ENCODE assay signal across 26 cellular contexts in the genomic region with DNA sequence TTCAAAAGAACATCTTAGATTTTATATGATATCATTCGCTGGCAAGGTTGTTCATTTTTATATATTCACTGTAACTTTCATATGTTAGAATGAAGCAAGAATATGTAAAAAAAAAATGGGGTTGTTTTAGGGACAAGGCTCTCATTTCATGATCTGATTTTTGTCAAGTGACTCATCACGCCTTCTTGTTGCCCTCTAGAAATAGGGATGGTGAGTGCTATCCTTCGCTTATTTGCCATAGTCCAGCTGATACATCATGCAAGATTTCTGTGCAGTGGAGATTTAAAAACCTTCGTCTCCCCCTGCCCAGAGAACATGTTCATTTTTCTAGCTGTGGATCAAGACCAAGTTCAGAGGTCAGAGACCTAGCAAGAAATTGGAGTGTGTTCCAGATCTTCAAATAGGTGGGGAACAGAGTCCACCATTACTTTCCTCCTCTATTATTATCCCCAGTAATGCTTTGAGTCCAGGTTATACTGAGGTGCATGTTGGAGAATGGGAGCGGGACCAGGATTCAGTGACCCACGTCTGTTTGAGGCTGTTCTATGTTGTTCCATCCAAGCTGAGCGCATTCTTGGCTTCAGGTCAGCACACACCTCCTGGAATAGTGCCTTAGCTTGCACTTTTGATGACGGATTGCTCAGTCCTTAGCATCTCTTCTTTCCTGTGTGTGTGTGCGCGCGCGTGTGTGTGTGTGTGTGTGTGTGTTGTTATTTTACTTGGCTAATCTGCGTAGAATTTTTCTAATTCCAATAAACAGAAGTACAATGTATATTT. TPM values are rescaled to one million over a fixed set of nuclear protein-coding genes. Genes with fewer than 3 reads are reported as not detected.
DNase-seq lines count a peak whose midpoint lies in the region; ATAC-seq and TF ChIP-seq lines count a peak whose summit lies in the region.
"Had no signal": no experiment of that assay in that cellular context is flagged by ENCODE, and none has a peak within 500 bp of the region (broad histone marks: within the 10 kb centered on the region; RNA-seq: fewer than 3 reads in every experiment).

No MANE protein-coding gene starts in this region.

- no peaks in the 10 kb centered on the region for H3K79me2 ChIP-seq in osteoblast (ENCODE audit: insufficient read depth, low read length)
- no peaks in the 10 kb centered on the region for H3K79me2 ChIP-seq in PC-9 (ENCODE audit: low read depth)

- H3K9me3 ChIP-seq in breast epithelium (no peaks in the 10 kb centered on the region), osteoblast (ENCODE audit: low read depth, low read length) (no peaks in the 10 kb centered on the region), PC-9 (ENCODE audit: insufficient read depth, low read depth) (no peaks in the 10 kb centered on the region)
- H3K9me3 ChIP-seq: colonic mucosa, MG63 had no signal

- H4K20me1 ChIP-seq in osteoblast (ENCODE audit: insufficient read depth, low read length) = no peaks in the 10 kb centered on the region
- H4K20me1 ChIP-seq in PC-9 (ENCODE audit: insufficient read depth) = no peaks in the 10 kb centered on the region

- H3K36me3 Mint-ChIP-seq in MCF 10A (ENCODE audit: insufficient read depth, unreplicated experiment) = no peaks in the 10 kb centered on the region
- H3K36me3 Mint-ChIP-seq in activated CD8-positive, alpha-beta T cell treated with anti-CD3 and anti-CD28 coated beads for 36 hours (ENCODE audit: low read depth) = no peaks in the 10 kb centered on the region
- H3K36me3 Mint-ChIP-seq: activated naive CD8-positive, alpha-beta T cell treated with anti-CD3 and anti-CD28 coated beads for 36 hours; CD8-positive, alpha-beta memory T cell had no signal

- no peaks in the 10 kb centered on the region for H3K9me3 Mint-ChIP-seq in MCF 10A (ENCODE audit: unreplicated experiment)
- H3K9me3 Mint-ChIP-seq in activated CD8-positive, alpha-beta T cell treated with anti-CD3 and anti-CD28 coated beads for 36 hours = no peaks in the 10 kb centered on the region
- H3K9me3 Mint-ChIP-seq: activated naive CD8-positive, alpha-beta T cell treated with anti-CD3 and anti-CD28 coated beads for 36 hours; activated T-helper 2 cell treated with anti-CD3 and anti-CD28 coated beads, Interferon-gamma antibody, Interleukin-2, Interleukin-4, amounts not matched to agents 10 μg/mL and 5 μg/mL and 100 μg/mL, durations not matched to agents 14 hours and 24 hours and 36 hours; CD8-positive, alpha-beta memory T cell; HFFc6 had no signal

- peaks cover 17% of the 10 kb centered on the region for H3K27me3 Mint-ChIP-seq in MCF 10A (ENCODE audit: insufficient read depth, unreplicated experiment)
- H3K27me3 Mint-ChIP-seq in activated CD8-positive, alpha-beta T cell treated with anti-CD3 and anti-CD28 coated beads for 36 hours = peaks cover 27% of the 10 kb centered on the region

- peak; percentile 26 for DNase-seq in MCF 10A (ENCODE audit: unreplicated experiment)
- DNase-seq in breast epithelium (ENCODE audit: low spot score in 2 of 2) = no peak
- DNase-seq in foreskin fibroblast = peak; percentile 27 to 68
- DNase-seq in osteoblast (ENCODE audit: insufficient read length, low spot score, missing footprints) = peak; percentile 58
- DNase-seq in PC-9 = no peak
- DNase-seq in NCI-H748 treated with DMSO at 0.1 percent for 48 hours (lab: John Stamatoyannopoulos, UW) = no peak
- no peak for DNase-seq in activated T-cell treated with anti-CD3 and anti-CD28 coated beads for 4 hours
- DNase-seq in activated CD8-positive, alpha-beta T cell treated with anti-CD3 and anti-CD28 coated beads for 36 hours = no peak
- DNase-seq: activated CD4-positive, alpha-beta T cell treated with anti-CD3 and anti-CD28 coated beads, Interleukin-2, amount 50 U/mL, for 48 hours; activated CD8-positive, alpha-beta memory T cell treated with anti-CD3 and anti-CD28 coated beads, Interleukin-2, amount 50 U/mL, for 48 hours; activated naive CD8-positive, alpha-beta T cell treated with anti-CD3 and anti-CD28 coated beads for 36 hours; CD8-positive, alpha-beta memory T cell; colonic mucosa; GDM1; HFFc6; MG63; NCI-H2029 treated with DMSO at 0.1 percent for 48 hours; NCI-H226; NCI-H774; occipital lobe; SHP77 treated with DMSO at 0.1 percent for 48 hours; stimulated activated CD4-positive, alpha-beta T cell treated with anti-CD3 and anti-CD28 coated beads, Interleukin-4, amount 100 ng/mL, for 4 hours; stimulated activated naive CD4-positive, alpha-beta T cell had no signal

- no peak overlapping the region for H2AFZ ChIP-seq in osteoblast (ENCODE audit: low read length)
- H2AFZ ChIP-seq in PC-9 = no peak overlapping the region

- CTCF ChIA-PET in MCF 10A (lab: Yijun Ruan, JAX) (interaction anchor here (0.6 to 1.3 kb wide), 2 partner anchors 32 to 1120 kb away, joined by 3 read pairs; no protein-coding TSS in a partner anchor), PC-9 (lab: Charles Lee) (interaction anchor here (0.7 kb wide), 1 partner anchor 851 kb away, joined by 3 read pairs; no protein-coding TSS in a partner anchor)
- CTCF ChIA-PET in activated CD8-positive, alpha-beta T cell treated with anti-CD3 and anti-CD28 coated beads for 36 hours (lab: Charles Lee) = no interaction called here

- intact Hi-C loops in MCF 10A (cut with micrococcal nuclease) (no loop called here), breast epithelium (cut with DNase I; ENCODE audit: low total_unique reads) (no loop called here), PC-9 (cut with micrococcal nuclease; ENCODE audit: unreplicated experiment) (no loop called here)
- intact Hi-C loops in activated CD8-positive, alpha-beta T cell treated with anti-CD3 and anti-CD28 coated beads for 36 hours (cut with micrococcal nuclease) = no loop called here

- TF ChIP-seq CTCF in MCF 10A (IDR thresholded peaks at IDR 0.05; ENCODE audit: unreplicated experiment) (no peak), breast epithelium (IDR thresholded peaks at IDR 0.05) (no peak), foreskin fibroblast (IDR thresholded peaks at IDR 0.05; ENCODE audit: low read depth, low read length) (no peak), osteoblast (IDR thresholded peaks at IDR 0.05; ENCODE audit: extremely low read depth, low read depth, low read length) (no peak), PC-9 (conservative IDR thresholded peaks at IDR 0.05) (no peak)
- no peak for TF ChIP-seq CTCF in activated CD8-positive, alpha-beta T cell treated with anti-CD3 and anti-CD28 coated beads for 36 hours (IDR thresholded peaks at IDR 0.05)

- H3F3A ChIP-seq in PC-9 (ENCODE audit: insufficient read depth, low read depth) = no peaks in the 10 kb centered on the region

- no peak overlapping the region for H3K27ac Mint-ChIP-seq in MCF 10A (ENCODE audit: low read depth, unreplicated experiment)
- H3K27ac Mint-ChIP-seq in activated CD8-positive, alpha-beta T cell treated with anti-CD3 and anti-CD28 coated beads for 36 hours = no peak overlapping the region
- H3K27ac Mint-ChIP-seq: activated naive CD8-positive, alpha-beta T cell treated with anti-CD3 and anti-CD28 coated beads for 36 hours; activated T-helper 2 cell treated with anti-CD3 and anti-CD28 coated beads, Interferon-gamma antibody, Interleukin-2, Interleukin-4, amounts not matched to agents 10 μg/mL and 5 μg/mL and 100 μg/mL, durations not matched to agents 14 hours and 24 hours and 36 hours; CD8-positive, alpha-beta memory T cell; HFFc6 had no signal

- POLR2A ChIA-PET in MCF 10A (lab: Yijun Ruan, JAX) (interaction anchor here (1.5 kb wide), 1 partner anchor 11 kb away, joined by 4 read pairs; no protein-coding TSS in a partner anchor), PC-9 (lab: Charles Lee; ENCODE audit: unreplicated experiment) (no interaction called here)
- POLR2A ChIA-PET in activated CD8-positive, alpha-beta T cell treated with anti-CD3 and anti-CD28 coated beads for 36 hours (lab: Charles Lee) = no interaction called here

- BruUV-seq in MCF 10A (replicated peaks; lab: Mats Ljungman, UMichigan) (no TSS peak), PC-9 (replicated peaks; lab: Mats Ljungman, UMichigan) (no TSS peak)

- TF ChIP-seq POLR2A in breast epithelium (IDR thresholded peaks at IDR 0.05) = no peak

- peaks cover 0 to 3% of the 10 kb centered on the region in 2 donors for H3K27me3 ChIP-seq in breast epithelium
- no peaks in the 10 kb centered on the region for H3K27me3 ChIP-seq in osteoblast (ENCODE audit: insufficient read depth, low read length)
- H3K27me3 ChIP-seq in PC-9 (ENCODE audit: insufficient read depth, low read depth) = peaks cover 34% of the 10 kb centered on the region
- H3K27me3 ChIP-seq: colonic mucosa, MG63 had no signal

- H3K4me3 Mint-ChIP-seq in MCF 10A (ENCODE audit: unreplicated experiment) = no peak overlapping the region
- H3K4me3 Mint-ChIP-seq in activated CD8-positive, alpha-beta T cell treated with anti-CD3 and anti-CD28 coated beads for 36 hours = no peak overlapping the region
- H3K4me3 Mint-ChIP-seq: activated naive CD8-positive, alpha-beta T cell treated with anti-CD3 and anti-CD28 coated beads for 36 hours; CD8-positive, alpha-beta memory T cell; HFFc6 had no signal

- no peaks in the 10 kb centered on the region for H3K4me1 ChIP-seq in breast epithelium
- no peaks in the 10 kb centered on the region for H3K4me1 ChIP-seq in osteoblast (ENCODE audit: insufficient read depth, low read length)
- H3K4me1 ChIP-seq in PC-9 (replicated peaks; ENCODE audit: insufficient read depth) = no peaks in the 10 kb centered on the region
- H3K4me1 ChIP-seq: colonic mucosa had no signal

- no peak overlapping the region for H3K4me2 ChIP-seq in osteoblast (ENCODE audit: insufficient read depth, low read length)
- H3K4me2 ChIP-seq in PC-9 = no peak overlapping the region

- no peak overlapping the region for H3K4me3 ChIP-seq in breast epithelium
- H3K4me3 ChIP-seq in foreskin fibroblast (ENCODE audit: low read depth in 1 of 2, low read length in 2 of 2) = no peak overlapping the region
- H3K4me3 ChIP-seq in osteoblast (ENCODE audit: insufficient read depth, low read length) = no peak overlapping the region
- H3K4me3 ChIP-seq in PC-9 = no peak overlapping the region
- H3K4me3 ChIP-seq: colonic mucosa, MG63 had no signal

- no peaks in the 10 kb centered on the region for H3K36me3 ChIP-seq in breast epithelium
- no peaks in the 10 kb centered on the region for H3K36me3 ChIP-seq in osteoblast (ENCODE audit: insufficient read depth, low read length)
- no peaks in the 10 kb centered on the region for H3K36me3 ChIP-seq in PC-9 (ENCODE audit: low read depth)
- H3K36me3 ChIP-seq: colonic mucosa, MG63 had no signal

- H3K9me2 ChIP-seq in PC-9 (ENCODE audit: insufficient read depth) = no peaks in the 10 kb centered on the region

- ATAC-seq in activated CD8-positive, alpha-beta T cell treated with anti-CD3 and anti-CD28 coated beads for 36 hours = no peak
- ATAC-seq: esophagus mucosa had no signal

- H3K4me1 Mint-ChIP-seq in MCF 10A (ENCODE audit: insufficient read depth, unreplicated experiment) = no peaks in the 10 kb centered on the region
- H3K4me1 Mint-ChIP-seq in activated CD8-positive, alpha-beta T cell treated with anti-CD3 and anti-CD28 coated beads for 36 hours (ENCODE audit: low read depth) = no peaks in the 10 kb centered on the region

- H3K27ac ChIP-seq in breast epithelium = no peak overlapping the region
- H3K27ac ChIP-seq in osteoblast (ENCODE audit: low read depth, low read length) = no peak overlapping the region
- H3K27ac ChIP-seq in PC-9 = no peak overlapping the region
- H3K27ac ChIP-seq: 22Rv1, colonic mucosa had no signal

RNA-seq across cellular contexts. Expression of a gene that starts 13.7 kb away (rescaled TPM):
- total RNA-seq in MCF 10A (2022) (0.07 TPM in 1 of 2 replicates, not detected in the other), breast epithelium (100 to 1,000 TPM in 1 of 3 donors, 10 to 100 TPM in 2; 40.0 to 178 (median 45.6) TPM), osteoblast (2.7 and 7.6 TPM in 2 replicates), PC-9 (2021) (not detected in 2 replicates)
- total RNA-seq in activated CD8-positive, alpha-beta T cell treated with anti-CD3 and anti-CD28 coated beads for 36 hours = 100 to 1,000 TPM; 132 to 133 TPM

Comparison
In these comparisons a context has a peak if more than half of its experiments do, and no peak if none do; other contexts are left out.
1. DNase-seq: peak in MCF 10A (single experiment), foreskin fibroblast (2 of 2) and osteoblast (single experiment); none in breast epithelium (0 of 2), PC-9 (0 of 2), NCI-H748 treated with DMSO at 0.1 percent for 48 hours (single experiment), activated T-cell treated with anti-CD3 and anti-CD28 coated beads for 4 hours (single experiment) and activated CD8-positive, alpha-beta T cell treated with anti-CD3 and anti-CD28 coated beads for 36 hours (single experiment).